ENCODE assay signal across 8 cellular contexts in the genomic region with DNA sequence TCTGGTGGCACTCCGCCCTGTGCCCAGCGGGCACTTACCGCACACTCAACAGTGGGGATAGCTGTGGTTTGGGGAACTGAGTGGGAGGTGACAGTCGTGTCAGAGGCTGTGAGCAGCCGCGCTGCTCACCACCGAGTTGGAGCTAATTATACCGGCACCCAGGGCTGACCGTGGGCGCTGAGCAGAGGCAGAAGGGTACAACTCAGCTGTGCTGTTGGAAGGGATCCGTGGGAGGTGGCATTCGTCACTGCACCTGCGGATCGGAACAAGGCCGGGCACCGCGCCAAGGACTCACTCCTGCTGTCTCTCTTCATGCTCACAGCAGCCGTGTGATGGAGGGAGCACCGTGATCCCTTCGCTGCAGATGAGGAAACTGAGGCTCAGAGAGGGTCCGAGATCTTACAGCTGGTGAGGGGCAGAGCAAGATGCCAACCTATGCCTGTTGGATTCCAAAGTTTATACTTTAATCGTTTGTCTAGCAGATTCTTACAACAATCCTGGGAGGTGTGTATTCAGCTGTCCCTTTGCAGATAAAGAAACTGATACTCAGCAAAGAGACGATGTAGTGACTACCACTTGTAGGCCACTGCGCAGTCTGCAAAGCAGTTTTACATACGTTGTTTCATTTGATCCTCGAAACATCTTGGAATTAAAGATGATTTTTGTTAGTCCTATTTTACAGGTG. TPM values are rescaled to one million over a fixed set of nuclear protein-coding genes. Genes with fewer than 3 reads are reported as not detected.
A peak's percentile ranks its signal among the peaks of the same experiment; 100 is the strongest.
DNase-seq lines count a peak whose midpoint lies in the region; ATAC-seq and TF ChIP-seq lines count a peak whose summit lies in the region.

No MANE protein-coding gene starts in this region.

- peaks cover 30% of the 10 kb centered on the region for H3K4me1 ChIP-seq in OCI-LY7 (ENCODE audit: insufficient read depth, low read length, poor library complexity, severe bottlenecking)
- peaks cover 8 to 13% of the 10 kb centered on the region in 2 experiments for H3K4me1 ChIP-seq in trophoblast cell (ENCODE audit: control insufficient read depth in 1 of 2, insufficient read depth in 2 of 2, low read length in 2 of 2)
- H3K4me1 ChIP-seq in transverse colon: peaks cover 7 to 47% (median 33%) of the 10 kb centered on the region in 4 donors

- CTCF ChIA-PET in OCI-LY7 (lab: Charles Lee; ENCODE audit: unreplicated experiment): no interaction called here

- H3K18ac ChIP-seq in trophoblast cell (ENCODE audit: low read length): no peak overlapping the region

- H3K9me3 Mint-ChIP-seq in glutamatergic neuron (ENCODE audit: unreplicated experiment): peaks cover 8% of the 10 kb centered on the region

- peak overlapping the region; percentile 63 for H4K8ac ChIP-seq in trophoblast cell (ENCODE audit: low read depth, low read length)

- H3K4me3 ChIP-seq in AG09309 (ENCODE audit: control insufficient read depth, low read depth, low read length) (peak overlapping the region; percentile 46), OCI-LY7 (ENCODE audit: low read depth, low read length, poor library complexity, severe bottlenecking) (peak overlapping the region; percentile 83), trophoblast cell (ENCODE audit: low read depth, low read length) (peak overlapping the region; percentile 37), transverse colon (peak overlapping the region; percentile 10 to 96 (median 96))

- no peak overlapping the region for H3K4ac ChIP-seq in trophoblast cell (ENCODE audit: low read depth, low read length)

- in situ Hi-C loops in transverse colon (cut with MboI; ENCODE audit: low pct_ligation_motif_present in 1 of 4, low pct_unique_long_range_greater_than_20kb in 1 of 4, low sequenced_read_pairs in 3 of 4): no loop called here

- TF ChIP-seq POLR2A in transverse colon (IDR thresholded peaks at IDR 0.05): no peak

- no peak overlapping the region for H3K27ac Mint-ChIP-seq in glutamatergic neuron (ENCODE audit: unreplicated experiment)

- H4K20me1 ChIP-seq in OCI-LY7 (ENCODE audit: insufficient read depth, low read length): 0 out of 2 replicates have a peak, but pooled peaks cover 4% of the 10 kb centered on the region

- peak overlapping the region; percentile 6 for H4K91ac ChIP-seq in trophoblast cell (ENCODE audit: low read depth, low read length)

- no peak for TF ChIP-seq CTCF in AG09309 (IDR thresholded peaks at IDR 0.05; ENCODE audit: control insufficient read depth, insufficient read depth, low read depth, low read length, missing control alignments)
- no peak for TF ChIP-seq CTCF in OCI-LY7 (conservative IDR thresholded peaks at IDR 0.05; ENCODE audit: low read length)
- TF ChIP-seq CTCF in glutamatergic neuron (IDR thresholded peaks at IDR 0.05; ENCODE audit: partially characterized antibody, unreplicated experiment): no peak
- TF ChIP-seq CTCF in transverse colon (IDR thresholded peaks at IDR 0.05): no peak

- H3K27me3 Mint-ChIP-seq in glutamatergic neuron (ENCODE audit: unreplicated experiment): peaks cover 5% of the 10 kb centered on the region

- ATAC-seq in GM19372 (IDR thresholded peaks at IDR 0.05; ENCODE audit: low read depth, unreplicated experiment) (peak; percentile 47), HG03520 (IDR thresholded peaks at IDR 0.05; ENCODE audit: unreplicated experiment) (peak; percentile 31)

- H2AK5ac ChIP-seq in trophoblast cell (ENCODE audit: low read length): no peak overlapping the region

- peaks cover 11% of the 10 kb centered on the region for H3K4me1 Mint-ChIP-seq in glutamatergic neuron (ENCODE audit: low read depth, unreplicated experiment)

- H3K79me1 ChIP-seq in trophoblast cell (ENCODE audit: low read length): peaks cover 8% of the 10 kb centered on the region

- H3K23ac ChIP-seq in trophoblast cell (ENCODE audit: low read length): no peak overlapping the region

- H3K27ac ChIP-seq in OCI-LY7 (ENCODE audit: low read depth, low read length, poor library complexity, severe bottlenecking) (no peak overlapping the region), trophoblast cell (ENCODE audit: low read depth, low read length) (no peak overlapping the region), transverse colon (peak overlapping the region; percentile 97 to 98 (median 98))

- H2AFZ ChIP-seq in OCI-LY7 (ENCODE audit: low read length): peak overlapping the region; percentile 96
- H2AFZ ChIP-seq in trophoblast cell (ENCODE audit: insufficient read depth, low read length, poor library complexity): peak overlapping the region; percentile 71

- no peak overlapping the region for H2BK120ac ChIP-seq in trophoblast cell (ENCODE audit: insufficient read depth, low read length, poor library complexity)

- peaks cover 4% of the 10 kb centered on the region for H3K36me3 Mint-ChIP-seq in glutamatergic neuron (ENCODE audit: unreplicated experiment)

- H3K14ac ChIP-seq in trophoblast cell (ENCODE audit: low read length): no peak overlapping the region

- POLR2A ChIA-PET in OCI-LY7 (lab: Charles Lee): interaction anchor here (0.5 to 1.4 kb wide), 4 partner anchors 8 to 411 kb away, joined by 3 to 5 read pairs (median 3); no protein-coding TSS in a partner anchor

- H3K27me3 ChIP-seq in trophoblast cell (ENCODE audit: insufficient read depth, low read length): no peaks in the 10 kb centered on the region
- no peaks in the 10 kb centered on the region for H3K27me3 ChIP-seq in transverse colon

- H3K79me2 ChIP-seq in OCI-LY7 (ENCODE audit: insufficient read depth, low read depth, low read length) (peaks cover 6% of the 10 kb centered on the region; the same call in 1 of the 2 replicates), trophoblast cell (ENCODE audit: control insufficient read depth, insufficient read depth, low read length, poor library complexity) (peaks cover 10% of the 10 kb centered on the region)

- peak overlapping the region; percentile 74 for H3K4me3 Mint-ChIP-seq in glutamatergic neuron (ENCODE audit: unreplicated experiment)

- no peak overlapping the region for H2BK5ac ChIP-seq in trophoblast cell (ENCODE audit: low read depth, low read length, poor library complexity)

- H3K4me2 ChIP-seq in OCI-LY7 (ENCODE audit: low read length): peak overlapping the region; percentile 89
- H3K4me2 ChIP-seq in trophoblast cell (ENCODE audit: low read length): peak overlapping the region; percentile 81

- no TSS peak for BruUV-seq in OCI-LY7 (replicated peaks; lab: Mats Ljungman, UMichigan)

- DNase-seq in AG09309 (ENCODE audit: low read depth) (no peak), OCI-LY7 (ENCODE audit: low spot score) (peak; percentile 27), glutamatergic neuron (no peak), trophoblast cell (peak; percentile 7 to 16), transverse colon (peak; percentile 88)
- peak; percentile 73 to 77 for DNase-seq in activated T-helper 1 cell treated with anti-CD3 and anti-CD28 coated beads, Interleukin-2, amount 50 U/mL, for 16 hours (ENCODE audit: low read depth in 1 of 2, low spot score in 1 of 2)

- no peaks in the 10 kb centered on the region for H3K9me2 ChIP-seq in OCI-LY7 (ENCODE audit: insufficient read depth, low read length)

- peak overlapping the region; percentile 60 for H3K9ac ChIP-seq in trophoblast cell (ENCODE audit: low read length)

- H4K12ac ChIP-seq in trophoblast cell (ENCODE audit: low read depth, low read length): no peak overlapping the region

- TF ChIP-seq EP300 in transverse colon (IDR thresholded peaks at IDR 0.05; ENCODE audit: low read depth): no peak

- no peak overlapping the region for H2BK12ac ChIP-seq in trophoblast cell (ENCODE audit: low read length)

- H3K9me3 ChIP-seq in OCI-LY7 (ENCODE audit: low read length): no peaks in the 10 kb centered on the region
- no peaks in the 10 kb centered on the region for H3K9me3 ChIP-seq in trophoblast cell (ENCODE audit: insufficient read depth, low read depth, low read length)
- no peaks in the 10 kb centered on the region for H3K9me3 ChIP-seq in transverse colon

- intact Hi-C loops in OCI-LY7 (cut with micrococcal nuclease; ENCODE audit: unreplicated experiment) (loop anchor here (2.0 kb wide), 2 partner anchors 42 to 434 kb away; a partner anchor contains a TSS), transverse colon (cut with DNase I; ENCODE audit: low total_unique reads) (no loop called here)

- WGBS in trophoblast cell (ENCODE audit: extremely low coverage, insufficient coverage, insufficient read length): no CpG with 5 or more reads among the region's 26 CpGs
- 13 to 28% methylated on average over 3 to 25 of the region's 26 CpGs for WGBS in transverse colon (ENCODE audit: low coverage in 1 of 2), 2 donors

- H3K36me3 ChIP-seq in OCI-LY7 (ENCODE audit: insufficient read depth, low read length) (peaks cover 2% of the 10 kb centered on the region; the same call in 1 of the 2 replicates), trophoblast cell (ENCODE audit: control insufficient read depth in 1 of 2, insufficient read depth in 2 of 2, low read length in 2 of 2) (no peaks in the 10 kb centered on the region), transverse colon (no peaks in the 10 kb centered on the region)

RNA-seq across cellular contexts. Expression of a gene that starts 0.7 kb away (rescaled TPM):
- total RNA-seq in OCI-LY7 (2014; rRNA removed; shearing (Covaris generic)): 16.0 and 18.9 TPM in 2 replicates
- 33.5 and 36.4 TPM in 2 replicates for total RNA-seq in OCI-LY7 (2022)
- total RNA-seq in glutamatergic neuron (ENCODE audit: unreplicated experiment): 60.3 TPM
- polyA plus RNA-seq in trophoblast cell (2013): 19.9 and 20.1 TPM in 2 replicates
- total RNA-seq in transverse colon: 10 to 100 TPM; 13.5 to 30.0 (median 22.1) TPM

Comparison
In these comparisons a context has a peak if more than half of its experiments do, and no peak if none do; other contexts are left out.
1. DNase-seq: peak in OCI-LY7 (single experiment), activated T-helper 1 cell treated with anti-CD3 and anti-CD28 coated beads, Interleukin-2, amount 50 U/mL, for 16 hours (2 of 2), trophoblast cell (2 of 2) and transverse colon (single experiment); none in AG09309 (single experiment) and glutamatergic neuron (single experiment).
2. H3K4me3 ChIP-seq: peak in every context shown above with its lines; median percentile 96 in transverse colon; 83 in OCI-LY7; 46 in AG09309; 37 in trophoblast cell.
3. H3K27ac ChIP-seq: peak in transverse colon (4 of 4); none in OCI-LY7 (single experiment) and trophoblast cell (single experiment).